ENCODE assay signal across 16 cellular contexts in the genomic region with DNA sequence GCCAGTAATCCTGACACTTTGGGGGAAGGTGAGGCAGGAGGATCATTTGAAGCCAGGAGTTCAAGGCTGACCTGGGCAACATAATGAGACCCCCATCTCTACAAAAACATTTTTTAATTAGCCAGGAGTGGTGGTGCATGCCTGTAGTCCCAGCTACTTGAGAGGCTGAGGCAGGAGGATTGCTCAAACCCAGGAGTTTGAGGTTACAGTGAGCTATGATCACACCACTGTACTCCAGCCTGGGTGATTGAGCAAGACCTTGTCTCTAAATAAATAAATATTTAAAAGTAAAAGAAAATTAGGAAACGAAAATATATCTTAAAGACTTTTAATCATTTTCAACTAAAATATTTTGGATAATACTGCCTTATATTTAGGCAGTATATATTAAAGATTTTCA.
"Had no signal": no experiment of that assay in that cellular context is flagged by ENCODE, and none has a peak within 500 bp of the region (broad histone marks: within the 10 kb centered on the region; RNA-seq: fewer than 3 reads in every experiment).

No MANE protein-coding gene starts in this region.

- H3K4me1 Mint-ChIP-seq: activated naive CD8-positive, alpha-beta T cell treated with anti-CD3 and anti-CD28 coated beads, Interleukin-2, amount 50 U/mL, for 24 hours had no signal

- H3K9me3 ChIP-seq: heart left ventricle, tibial artery had no signal

- H3K4me1 ChIP-seq: parathyroid adenoma had no signal

- H3K27me3 Mint-ChIP-seq: activated CD8-positive, alpha-beta memory T cell treated with anti-CD3 and anti-CD28 coated beads, Interleukin-2, amount 10 ng/mL, durations not matched to agents 7 days and 5 days; activated naive CD8-positive, alpha-beta T cell treated with anti-CD3 and anti-CD28 coated beads, Interleukin-2, amount 50 U/mL, for 24 hours; naive B cell had no signal

- H3K4me3 ChIP-seq: cardiac muscle cell, heart left ventricle, tibial artery had no signal

- ATAC-seq: activated CD8-positive, alpha-beta memory T cell treated with anti-CD3 and anti-CD28 coated beads, Interleukin-2, amount 10 ng/mL, durations not matched to agents 7 days and 5 days; activated naive CD8-positive, alpha-beta T cell treated with anti-CD3 and anti-CD28 coated beads, Interleukin-2, amount 50 U/mL, for 24 hours; esophagus mucosa; stimulated activated effector memory CD8-positive, alpha-beta T cell treated with anti-CD3 and anti-CD28 coated beads, Interleukin-12 subunit alpha, Interleukin-12 subunit beta, amount 100 ng/mL, for 72 hours had no signal

- H3K9me3 Mint-ChIP-seq: activated naive CD4-positive, alpha-beta T cell treated with anti-CD3 and anti-CD28 coated beads for 36 hours; activated naive CD8-positive, alpha-beta T cell treated with anti-CD3 and anti-CD28 coated beads, Interleukin-2, amount 50 U/mL, for 24 hours; activated T-helper 2 cell treated with anti-CD3 and anti-CD28 coated beads, Interferon-gamma antibody, Interleukin-2, Interleukin-4, amounts not matched to agents 10 μg/mL and 5 μg/mL and 100 μg/mL, durations not matched to agents 14 hours and 24 hours and 36 hours; naive B cell; stimulated activated effector memory CD8-positive, alpha-beta T cell treated with anti-CD3 and anti-CD28 coated beads, Interleukin-12 subunit alpha, Interleukin-12 subunit beta, amount 100 ng/mL, for 72 hours had no signal

- H3K4me3 Mint-ChIP-seq: activated CD8-positive, alpha-beta memory T cell treated with anti-CD3 and anti-CD28 coated beads, Interleukin-2, amount 10 ng/mL, durations not matched to agents 7 days and 5 days; activated naive CD4-positive, alpha-beta T cell treated with anti-CD3 and anti-CD28 coated beads for 36 hours; activated naive CD8-positive, alpha-beta T cell treated with anti-CD3 and anti-CD28 coated beads, Interleukin-2, amount 50 U/mL, for 24 hours; naive B cell; stimulated activated effector memory CD8-positive, alpha-beta T cell treated with anti-CD3 and anti-CD28 coated beads, Interleukin-12 subunit alpha, Interleukin-12 subunit beta, amount 100 ng/mL, for 72 hours had no signal

- H3K27ac ChIP-seq: cardiac muscle cell, parathyroid adenoma, tibial artery had no signal

- H3K27me3 ChIP-seq: cardiac muscle cell, heart left ventricle, tibial artery had no signal

- DNase-seq: activated CD4-positive, CD25-positive, alpha-beta regulatory T cell treated with anti-CD3 and anti-CD28 coated beads, Interleukin-2, amount 50 U/mL, for 72 hours; activated CD8-positive, alpha-beta memory T cell treated with anti-CD3 and anti-CD28 coated beads, Interleukin-2, amount 10 ng/mL, durations not matched to agents 7 days and 5 days; activated naive CD4-positive, alpha-beta T cell treated with anti-CD3 and anti-CD28 coated beads for 36 hours; activated naive CD8-positive, alpha-beta T cell treated with anti-CD3 and anti-CD28 coated beads, Interleukin-2, amount 50 U/mL, for 24 hours; activated T-cell treated with anti-CD3 and anti-CD28 coated beads, Interleukin-2, amount 50 U/mL, for 1 hour; foreskin melanocyte; heart left ventricle; naive B cell; stimulated activated CD4-positive, alpha-beta T cell treated with anti-CD3 and anti-CD28 coated beads, Interleukin-12 subunit alpha, Interleukin-12 subunit beta, amount 100 ng/mL, for 4 hours; stimulated activated CD4-positive, alpha-beta T cell treated with anti-CD3 and anti-CD28 coated beads, Interleukin-2, amount 100 ng/mL, for 24 hours; tibial artery had no signal

- H3K27ac Mint-ChIP-seq: activated CD8-positive, alpha-beta memory T cell treated with anti-CD3 and anti-CD28 coated beads, Interleukin-2, amount 10 ng/mL, durations not matched to agents 7 days and 5 days; activated naive CD4-positive, alpha-beta T cell treated with anti-CD3 and anti-CD28 coated beads for 36 hours; activated naive CD8-positive, alpha-beta T cell treated with anti-CD3 and anti-CD28 coated beads, Interleukin-2, amount 50 U/mL, for 24 hours; activated T-helper 2 cell treated with anti-CD3 and anti-CD28 coated beads, Interferon-gamma antibody, Interleukin-2, Interleukin-4, amounts not matched to agents 10 μg/mL and 5 μg/mL and 100 μg/mL, durations not matched to agents 14 hours and 24 hours and 36 hours; naive B cell; stimulated activated effector memory CD8-positive, alpha-beta T cell treated with anti-CD3 and anti-CD28 coated beads, Interleukin-12 subunit alpha, Interleukin-12 subunit beta, amount 100 ng/mL, for 72 hours had no signal
